In genomic region chr11:64319421-64319761, GRCh38 we compare ENCODE assay signal across 10 cellular contexts. TPM values are rescaled to one million over a fixed set of nuclear protein-coding genes. Genes with fewer than 3 reads are reported as not detected.
DNase-seq lines count a peak whose midpoint lies in the region; ATAC-seq and TF ChIP-seq lines count a peak whose summit lies in the region.
"Had no signal": no experiment of that assay in that cellular context is flagged by ENCODE, and none has a peak within 500 bp of the region (broad histone marks: within the 10 kb centered on the region; RNA-seq: fewer than 3 reads in every experiment).

No MANE protein-coding gene starts in this region.

- WGBS in suprapubic skin, result 35% methylated on average over 3 of the region's 4 CpGs

- no peak for DNase-seq in activated CD4-positive, alpha-beta T cell treated with anti-CD3 and anti-CD28 coated beads, Interleukin-2, amount 10 ng/mL, durations not matched to agents 7 days and 5 days
- DNase-seq in activated CD4-positive, alpha-beta T cell treated with anti-CD3 and anti-CD28 coated beads, Interleukin-2, amount 50 U/mL, for 1 hour, result no peak
- no peak for DNase-seq in activated T-helper 1 cell treated with anti-CD3 and anti-CD28 coated beads, Interleukin-12 subunit alpha, Interleukin-12 subunit beta, Interleukin-2, Interleukin-4 antibody, amounts not matched to agents 30 ng/mL and 10 ng/mL and 1 ng/mL, durations not matched to agents 14 hours and 24 hours and 36 hours (ENCODE audit: low spot score)
- DNase-seq in suprapubic skin (ENCODE audit: low spot score in 2 of 2), result no peak
- DNase-seq in NCI-H526 (lab: John Stamatoyannopoulos, UW), result no peak
- DNase-seq: BE2C had no signal

- H3K4me3 ChIP-seq in iPS-20b (ENCODE audit: low read length) (peak overlapping the region; percentile 94), suprapubic skin (peak overlapping the region; percentile 88)

- H3K4me1 Mint-ChIP-seq in activated CD4-positive, alpha-beta T cell treated with anti-CD3 and anti-CD28 coated beads, Interleukin-2, amount 10 ng/mL, durations not matched to agents 7 days and 5 days, result peaks cover 33% of the 10 kb centered on the region
- H3K4me1 Mint-ChIP-seq in activated T-helper 1 cell treated with anti-CD3 and anti-CD28 coated beads, Interleukin-12 subunit alpha, Interleukin-12 subunit beta, Interleukin-2, Interleukin-4 antibody, amounts not matched to agents 30 ng/mL and 10 ng/mL and 1 ng/mL, durations not matched to agents 14 hours and 24 hours and 36 hours (ENCODE audit: low read depth), result peaks cover 34% of the 10 kb centered on the region

- intact Hi-C loops in activated T-helper 1 cell treated with anti-CD3 and anti-CD28 coated beads, Interleukin-12 subunit alpha, Interleukin-12 subunit beta, Interleukin-2, Interleukin-4 antibody, amounts not matched to agents 30 ng/mL and 10 ng/mL and 1 ng/mL, durations not matched to agents 14 hours and 24 hours and 36 hours (cut with micrococcal nuclease), result loop anchor here (5.0 kb wide), 1 partner anchor 332 kb away; the partner anchor contains the start of gene OTUB1

- TF ChIP-seq POLR2A in suprapubic skin (IDR thresholded peaks at IDR 0.05), result no peak

- POLR2A ChIA-PET in activated CD4-positive, alpha-beta T cell treated with anti-CD3 and anti-CD28 coated beads, Interleukin-2, amount 10 ng/mL, durations not matched to agents 7 days and 5 days (lab: Charles Lee), result no interaction called here

- no peak for TF ChIP-seq EP300 in suprapubic skin (IDR thresholded peaks at IDR 0.05)

- H3K9me3 ChIP-seq in iPS-20b (ENCODE audit: insufficient read depth, low read depth, low read length) (no peaks in the 10 kb centered on the region), suprapubic skin (no peaks in the 10 kb centered on the region)
- H3K9me3 ChIP-seq: BE2C had no signal

- CTCF ChIA-PET in activated CD4-positive, alpha-beta T cell treated with anti-CD3 and anti-CD28 coated beads, Interleukin-2, amount 10 ng/mL, durations not matched to agents 7 days and 5 days (lab: Charles Lee), result interaction anchor here (0.7 to 5.0 kb wide), 2 partner anchors 13 to 16 kb away, joined by 3 to 54 read pairs; no protein-coding TSS in a partner anchor

- H3K27ac ChIP-seq in iPS-20b (ENCODE audit: low read length) (no peak overlapping the region), suprapubic skin (peak overlapping the region; percentile 99)

- ATAC-seq in GM19467 (IDR thresholded peaks at IDR 0.05; ENCODE audit: unreplicated experiment) (no peak), HG03457 (IDR thresholded peaks at IDR 0.05; ENCODE audit: unreplicated experiment) (no peak)

- H3K9me3 Mint-ChIP-seq in activated CD4-positive, alpha-beta T cell treated with anti-CD3 and anti-CD28 coated beads, Interleukin-2, amount 10 ng/mL, durations not matched to agents 7 days and 5 days, result no peaks in the 10 kb centered on the region
- H3K9me3 Mint-ChIP-seq in activated T-helper 1 cell treated with anti-CD3 and anti-CD28 coated beads, Interleukin-12 subunit alpha, Interleukin-12 subunit beta, Interleukin-2, Interleukin-4 antibody, amounts not matched to agents 30 ng/mL and 10 ng/mL and 1 ng/mL, durations not matched to agents 14 hours and 24 hours and 36 hours, result no peaks in the 10 kb centered on the region

- H3K27me3 ChIP-seq in iPS-20b (ENCODE audit: insufficient read depth, low read length), result no peaks in the 10 kb centered on the region
- H3K27me3 ChIP-seq in suprapubic skin, result no peaks in the 10 kb centered on the region
- H3K27me3 ChIP-seq: BE2C had no signal

- H3K4me3 Mint-ChIP-seq in activated CD4-positive, alpha-beta T cell treated with anti-CD3 and anti-CD28 coated beads, Interleukin-2, amount 10 ng/mL, durations not matched to agents 7 days and 5 days, result peak overlapping the region; percentile 94
- H3K4me3 Mint-ChIP-seq in activated T-helper 1 cell treated with anti-CD3 and anti-CD28 coated beads, Interleukin-12 subunit alpha, Interleukin-12 subunit beta, Interleukin-2, Interleukin-4 antibody, amounts not matched to agents 30 ng/mL and 10 ng/mL and 1 ng/mL, durations not matched to agents 14 hours and 24 hours and 36 hours, result peak overlapping the region; percentile 94

- H3K27me3 Mint-ChIP-seq in activated CD4-positive, alpha-beta T cell treated with anti-CD3 and anti-CD28 coated beads, Interleukin-2, amount 10 ng/mL, durations not matched to agents 7 days and 5 days, result no peaks in the 10 kb centered on the region
- no peaks in the 10 kb centered on the region for H3K27me3 Mint-ChIP-seq in activated T-helper 1 cell treated with anti-CD3 and anti-CD28 coated beads, Interleukin-12 subunit alpha, Interleukin-12 subunit beta, Interleukin-2, Interleukin-4 antibody, amounts not matched to agents 30 ng/mL and 10 ng/mL and 1 ng/mL, durations not matched to agents 14 hours and 24 hours and 36 hours (ENCODE audit: insufficient read depth)

- peak overlapping the region; percentile 99 for H3K27ac Mint-ChIP-seq in activated CD4-positive, alpha-beta T cell treated with anti-CD3 and anti-CD28 coated beads, Interleukin-2, amount 10 ng/mL, durations not matched to agents 7 days and 5 days
- H3K27ac Mint-ChIP-seq in activated T-helper 1 cell treated with anti-CD3 and anti-CD28 coated beads, Interleukin-12 subunit alpha, Interleukin-12 subunit beta, Interleukin-2, Interleukin-4 antibody, amounts not matched to agents 30 ng/mL and 10 ng/mL and 1 ng/mL, durations not matched to agents 14 hours and 24 hours and 36 hours, result peak overlapping the region; percentile 100

- peaks cover 26% of the 10 kb centered on the region for H3K36me3 Mint-ChIP-seq in activated CD4-positive, alpha-beta T cell treated with anti-CD3 and anti-CD28 coated beads, Interleukin-2, amount 10 ng/mL, durations not matched to agents 7 days and 5 days (ENCODE audit: low read depth)
- peaks cover 26% of the 10 kb centered on the region for H3K36me3 Mint-ChIP-seq in activated T-helper 1 cell treated with anti-CD3 and anti-CD28 coated beads, Interleukin-12 subunit alpha, Interleukin-12 subunit beta, Interleukin-2, Interleukin-4 antibody, amounts not matched to agents 30 ng/mL and 10 ng/mL and 1 ng/mL, durations not matched to agents 14 hours and 24 hours and 36 hours (ENCODE audit: low read depth)

- H3K4me1 ChIP-seq in iPS-20b (ENCODE audit: insufficient read depth, low read length), result peaks cover 2% of the 10 kb centered on the region; the same call in 1 of the 2 replicates
- peaks cover 65% of the 10 kb centered on the region for H3K4me1 ChIP-seq in suprapubic skin
- H3K4me1 ChIP-seq: BE2C had no signal

- TF ChIP-seq CTCF in suprapubic skin (IDR thresholded peaks at IDR 0.05), result no peak

- H3K36me3 ChIP-seq in iPS-20b (ENCODE audit: insufficient read depth, low read depth, low read length) (peaks cover 51% of the 10 kb centered on the region), suprapubic skin (peaks cover 45% of the 10 kb centered on the region)

- peak overlapping the region; percentile 96; the same call in 1 of the 2 replicates for H3K9ac ChIP-seq in iPS-20b (ENCODE audit: low read depth, low read length)

RNA-seq across cellular contexts. Expression of gene PRDX5, which starts 1.5 kb away (rescaled TPM):
- total RNA-seq in activated CD4-positive, alpha-beta T cell treated with anti-CD3 and anti-CD28 coated beads, Interleukin-2, amount 10 ng/mL, durations not matched to agents 7 days and 5 days, result 100 to 1,000 TPM in 1 of 2 experiments, 10 to 100 TPM in 1; 97.4 to 106 TPM
- 89.0 and 100 TPM in 2 replicates for total RNA-seq in activated T-helper 1 cell treated with anti-CD3 and anti-CD28 coated beads, Interleukin-12 subunit alpha, Interleukin-12 subunit beta, Interleukin-2, Interleukin-4 antibody, amounts not matched to agents 30 ng/mL and 10 ng/mL and 1 ng/mL, durations not matched to agents 14 hours and 24 hours and 36 hours
- total RNA-seq in suprapubic skin, result 100 to 1,000 TPM; 130 to 227 (median 187) TPM

RNA-seq across cellular contexts. Expression of gene TRMT112, which starts 2.0 kb away (rescaled TPM):
- total RNA-seq in activated CD4-positive, alpha-beta T cell treated with anti-CD3 and anti-CD28 coated beads, Interleukin-2, amount 10 ng/mL, durations not matched to agents 7 days and 5 days, result 100 to 1,000 TPM; 160 to 171 TPM
- total RNA-seq in activated T-helper 1 cell treated with anti-CD3 and anti-CD28 coated beads, Interleukin-12 subunit alpha, Interleukin-12 subunit beta, Interleukin-2, Interleukin-4 antibody, amounts not matched to agents 30 ng/mL and 10 ng/mL and 1 ng/mL, durations not matched to agents 14 hours and 24 hours and 36 hours, result 307 and 312 TPM in 2 replicates
- total RNA-seq in suprapubic skin, result 100 to 1,000 TPM; 170 to 332 (median 255) TPM

RNA-seq across cellular contexts. Expression of gene ESRRA, which starts 14.1 kb away (rescaled TPM):
- 10 to 100 TPM; 24.8 to 32.0 TPM for total RNA-seq in activated CD4-positive, alpha-beta T cell treated with anti-CD3 and anti-CD28 coated beads, Interleukin-2, amount 10 ng/mL, durations not matched to agents 7 days and 5 days
- 64.4 and 67.3 TPM in 2 replicates for total RNA-seq in activated T-helper 1 cell treated with anti-CD3 and anti-CD28 coated beads, Interleukin-12 subunit alpha, Interleukin-12 subunit beta, Interleukin-2, Interleukin-4 antibody, amounts not matched to agents 30 ng/mL and 10 ng/mL and 1 ng/mL, durations not matched to agents 14 hours and 24 hours and 36 hours
- total RNA-seq in suprapubic skin, result 10 to 100 TPM; 65.0 to 93.6 (median 74.3) TPM

RNA-seq across cellular contexts. Expression of gene CATSPERZ, which starts 19.2 kb away (rescaled TPM):
- total RNA-seq in activated CD4-positive, alpha-beta T cell treated with anti-CD3 and anti-CD28 coated beads, Interleukin-2, amount 10 ng/mL, durations not matched to agents 7 days and 5 days, result not detected
- 0.47 TPM in 1 of 2 replicates, not detected in the other for total RNA-seq in activated T-helper 1 cell treated with anti-CD3 and anti-CD28 coated beads, Interleukin-12 subunit alpha, Interleukin-12 subunit beta, Interleukin-2, Interleukin-4 antibody, amounts not matched to agents 30 ng/mL and 10 ng/mL and 1 ng/mL, durations not matched to agents 14 hours and 24 hours and 36 hours
- total RNA-seq in suprapubic skin, result not detected
- total RNA-seq: glomerular endothelial cell had no signal

RNA-seq across cellular contexts. Expression of gene CCDC88B, which starts 20.6 kb away (rescaled TPM):
- 100 to 1,000 TPM; 103 to 127 TPM for total RNA-seq in activated CD4-positive, alpha-beta T cell treated with anti-CD3 and anti-CD28 coated beads, Interleukin-2, amount 10 ng/mL, durations not matched to agents 7 days and 5 days
- 133 and 137 TPM in 2 replicates for total RNA-seq in activated T-helper 1 cell treated with anti-CD3 and anti-CD28 coated beads, Interleukin-12 subunit alpha, Interleukin-12 subunit beta, Interleukin-2, Interleukin-4 antibody, amounts not matched to agents 30 ng/mL and 10 ng/mL and 1 ng/mL, durations not matched to agents 14 hours and 24 hours and 36 hours
- 1 to 10 TPM; 3.3 to 8.3 (median 5.4) TPM for total RNA-seq in suprapubic skin
